ENCODE assay signal across 1 cellular context in the genomic region with DNA sequence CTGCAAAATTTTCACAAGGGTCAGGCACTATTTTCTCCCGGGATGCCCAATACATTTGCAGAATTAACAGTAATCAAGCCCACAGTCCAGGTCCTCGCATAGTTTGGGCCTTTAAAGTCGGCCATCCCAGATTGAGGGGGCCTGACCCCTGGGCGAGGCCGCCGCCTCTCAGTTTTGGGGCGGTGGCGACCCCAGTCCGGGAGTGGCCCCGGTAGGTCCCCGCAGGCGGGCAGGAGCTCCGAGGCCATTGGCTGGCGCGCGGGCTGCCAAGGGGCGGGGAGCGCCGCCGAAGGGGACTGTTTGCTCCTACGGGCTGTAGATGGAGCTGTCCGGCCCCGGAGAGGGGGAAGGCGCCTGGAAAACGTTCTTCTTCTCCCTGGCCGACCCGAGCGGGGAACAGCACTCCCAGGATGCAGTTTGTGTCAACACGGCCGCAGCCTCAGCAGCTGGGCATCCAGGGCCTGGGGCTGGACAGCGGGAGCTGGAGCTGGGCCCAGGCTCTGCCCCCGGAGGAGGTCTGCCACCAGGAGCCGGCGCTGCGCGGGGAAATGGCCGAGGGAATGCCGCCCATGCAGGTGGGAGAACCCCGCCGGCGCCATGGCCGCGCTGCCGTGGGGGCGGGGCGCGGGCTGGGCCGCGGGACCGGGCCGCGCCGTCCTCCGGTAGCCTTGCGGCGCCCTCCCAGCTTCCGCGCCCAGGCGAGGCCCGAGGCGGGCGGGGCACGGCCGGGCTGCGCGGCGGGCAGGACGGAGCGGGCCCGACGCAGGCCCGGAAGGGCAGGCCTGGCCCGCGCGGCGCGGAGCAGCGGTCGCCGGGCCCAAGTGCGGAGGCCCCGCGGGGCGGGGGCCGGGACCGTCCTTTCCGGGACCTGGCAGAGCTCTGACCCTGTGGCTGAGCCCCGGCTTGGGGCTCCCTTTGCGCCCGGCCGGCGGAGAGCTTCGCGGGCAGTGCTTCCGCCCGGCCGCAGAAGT.
A peak's percentile ranks its signal among the peaks of the same experiment; 100 is the strongest.
TF ChIP-seq lines count a peak whose summit lies in the region.

Gene ZNF282 (plus strand): TSS at position 367 of the 971 bp plus-strand sequence. CDS start 44 bp downstream, at position 411.

TF ChIP-seq in A549, 52 proteins besides CTCF, POLR2A, EP300 and RAD21 (continued from another document):
- peak; percentile 80 for TF ChIP-seq MAX (IDR thresholded peaks at IDR 0.05)
- no peak for TF ChIP-seq CBX8 (IDR thresholded peaks at IDR 0.05)
- peak; percentile 53; the same call in 1 of the 2 replicates for TF ChIP-seq MYC (IDR thresholded peaks at IDR 0.05; ENCODE audit: borderline replicate concordance, low read length)
- no peak for TF ChIP-seq POLR2AphosphoS2 (conservative IDR thresholded peaks at IDR 0.05; ENCODE audit: low read length)
- TF ChIP-seq HDAC2 (IDR thresholded peaks at IDR 0.05), result no peak
- no peak for TF ChIP-seq CEBPB (IDR thresholded peaks at IDR 0.05)
- no peak for TF ChIP-seq NFE2L2 (conservative IDR thresholded peaks at IDR 0.05; ENCODE audit: low read length)
- TF ChIP-seq RARB (CRISPR knock-in tag; IDR thresholded peaks at IDR 0.05), result no peak
- TF ChIP-seq ZFP36 (IDR thresholded peaks at IDR 0.05; ENCODE audit: borderline replicate concordance, partially characterized antibody), result no peak
- no peak for TF ChIP-seq RNF2 (IDR thresholded peaks at IDR 0.05; ENCODE audit: borderline replicate concordance, low read depth)
- no peak for TF ChIP-seq CHD4 (IDR thresholded peaks at IDR 0.05; ENCODE audit: borderline replicate concordance)
- TF ChIP-seq EHF (CRISPR knock-in tag; IDR thresholded peaks at IDR 0.05), result no peak
- 0 out of 2 replicates have a peak, but pooled peaks have one; percentile 45 for TF ChIP-seq RFX5 (IDR thresholded peaks at IDR 0.05)
- TF ChIP-seq ESRRA (IDR thresholded peaks at IDR 0.05; ENCODE audit: borderline replicate concordance, low read length), result no peak
- no peak for TF ChIP-seq ZNF302 (CRISPR knock-in tag; IDR thresholded peaks at IDR 0.05)
- no peak for TF ChIP-seq HOXA7 (CRISPR knock-in tag; IDR thresholded peaks at IDR 0.05)
- TF ChIP-seq KDM5A (IDR thresholded peaks at IDR 0.05), result no peak
- TF ChIP-seq HMGXB4 (CRISPR knock-in tag; IDR thresholded peaks at IDR 0.05; ENCODE audit: borderline replicate concordance), result peak; percentile 15; the same call in 1 of the 2 replicates
- TF ChIP-seq CHD2 (IDR thresholded peaks at IDR 0.05; ENCODE audit: low read length, partially characterized antibody), result no peak
- TF ChIP-seq, protein P1, sequence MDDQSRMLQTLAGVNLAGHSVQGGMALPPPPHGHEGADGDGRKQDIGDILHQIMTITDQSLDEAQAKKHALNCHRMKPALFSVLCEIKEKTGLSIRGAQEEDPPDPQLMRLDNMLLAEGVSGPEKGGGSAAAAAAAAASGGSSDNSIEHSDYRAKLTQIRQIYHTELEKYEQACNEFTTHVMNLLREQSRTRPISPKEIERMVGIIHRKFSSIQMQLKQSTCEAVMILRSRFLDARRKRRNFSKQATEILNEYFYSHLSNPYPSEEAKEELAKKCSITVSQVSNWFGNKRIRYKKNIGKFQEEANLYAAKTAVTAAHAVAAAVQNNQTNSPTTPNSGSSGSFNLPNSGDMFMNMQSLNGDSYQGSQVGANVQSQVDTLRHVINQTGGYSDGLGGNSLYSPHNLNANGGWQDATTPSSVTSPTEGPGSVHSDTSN (IDR thresholded peaks at IDR 0.05), result no peak
- peak; percentile 54 to 95; a peak in 4 of 5 replicates for TF ChIP-seq JUN (IDR thresholded peaks at IDR 0.05)
- TF ChIP-seq TP53 (CRISPR knock-in tag; IDR thresholded peaks at IDR 0.05), result no peak
- no peak for TF ChIP-seq RCOR1 (IDR thresholded peaks at IDR 0.05; ENCODE audit: low read depth, low read length)
- TF ChIP-seq NR3C1 (IDR thresholded peaks at IDR 0.05), result no peak
- TF ChIP-seq, protein P2, sequence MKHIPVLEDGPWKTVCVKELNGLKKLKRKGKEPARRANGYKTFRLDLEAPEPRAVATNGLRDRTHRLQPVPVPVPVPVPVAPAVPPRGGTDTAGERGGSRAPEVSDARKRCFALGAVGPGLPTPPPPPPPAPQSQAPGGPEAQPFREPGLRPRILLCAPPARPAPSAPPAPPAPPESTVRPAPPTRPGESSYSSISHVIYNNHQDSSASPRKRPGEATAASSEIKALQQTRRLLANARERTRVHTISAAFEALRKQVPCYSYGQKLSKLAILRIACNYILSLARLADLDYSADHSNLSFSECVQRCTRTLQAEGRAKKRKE (CRISPR knock-in tag; IDR thresholded peaks at IDR 0.05; ENCODE audit: low read depth), result no peak
- no peak for TF ChIP-seq BHLHE40 (IDR thresholded peaks at IDR 0.05; ENCODE audit: low read depth, low read length)
- TF ChIP-seq, protein P3, sequence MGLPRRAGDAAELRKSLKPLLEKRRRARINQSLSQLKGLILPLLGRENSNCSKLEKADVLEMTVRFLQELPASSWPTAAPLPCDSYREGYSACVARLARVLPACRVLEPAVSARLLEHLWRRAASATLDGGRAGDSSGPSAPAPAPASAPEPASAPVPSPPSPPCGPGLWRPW (IDR thresholded peaks at IDR 0.05), result no peak
- TF ChIP-seq EHMT2 (IDR thresholded peaks at IDR 0.05; ENCODE audit: low read depth), result no peak
- TF ChIP-seq, protein P4, sequence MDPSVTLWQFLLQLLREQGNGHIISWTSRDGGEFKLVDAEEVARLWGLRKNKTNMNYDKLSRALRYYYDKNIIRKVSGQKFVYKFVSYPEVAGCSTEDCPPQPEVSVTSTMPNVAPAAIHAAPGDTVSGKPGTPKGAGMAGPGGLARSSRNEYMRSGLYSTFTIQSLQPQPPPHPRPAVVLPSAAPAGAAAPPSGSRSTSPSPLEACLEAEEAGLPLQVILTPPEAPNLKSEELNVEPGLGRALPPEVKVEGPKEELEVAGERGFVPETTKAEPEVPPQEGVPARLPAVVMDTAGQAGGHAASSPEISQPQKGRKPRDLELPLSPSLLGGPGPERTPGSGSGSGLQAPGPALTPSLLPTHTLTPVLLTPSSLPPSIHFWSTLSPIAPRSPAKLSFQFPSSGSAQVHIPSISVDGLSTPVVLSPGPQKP (IDR thresholded peaks at IDR 0.05; ENCODE audit: low read depth, low read length), result no peak
- TF ChIP-seq MAZ (IDR thresholded peaks at IDR 0.05; ENCODE audit: borderline replicate concordance, low read depth, low read length), result 0 out of 2 replicates have a peak, but pooled peaks have one; percentile 17
- TF ChIP-seq HOXB13 (CRISPR knock-in tag; IDR thresholded peaks at IDR 0.05; ENCODE audit: low read depth), result no peak
- TF ChIP-seq FOSB (CRISPR knock-in tag; IDR thresholded peaks at IDR 0.05), result no peak
- TF ChIP-seq MAFK (IDR thresholded peaks at IDR 0.05; ENCODE audit: partially characterized antibody), result no peak
- TF ChIP-seq GATA3 (IDR thresholded peaks at IDR 0.05; ENCODE audit: borderline replicate concordance), result no peak; the same call in 1 of the 2 replicates
- TF ChIP-seq ZC3H11A (IDR thresholded peaks at IDR 0.05), result no peak
- peak; percentile 51; the same call in 1 of the 3 replicates for TF ChIP-seq BCL3 (IDR thresholded peaks at IDR 0.05)
